In the genomic region with DNA sequence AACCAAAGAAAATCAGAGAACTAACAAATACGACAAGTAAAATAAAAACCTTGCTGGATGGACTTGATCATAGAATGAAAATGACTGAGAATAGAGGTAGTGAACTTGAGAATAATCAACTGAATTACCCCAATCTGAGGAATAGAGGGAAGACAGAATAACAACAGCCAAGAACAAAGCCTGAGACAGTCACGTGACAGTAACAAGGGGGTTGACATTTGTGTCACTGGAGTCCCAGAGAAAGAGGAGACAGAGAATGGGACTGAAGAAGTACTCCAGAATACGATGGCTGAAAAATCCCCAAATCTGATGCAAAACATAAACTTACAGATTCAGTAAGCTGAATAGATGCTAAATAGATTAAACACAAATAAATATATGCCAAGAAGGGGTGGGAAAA, we compare ENCODE assay signal across 2 cellular contexts.
TF ChIP-seq lines count a peak whose summit lies in the region.

No MANE protein-coding gene starts in this region.

TF ChIP-seq in HepG2, 621 proteins besides CTCF, POLR2A, EP300 and RAD21:
- TF ChIP-seq, protein P1, sequence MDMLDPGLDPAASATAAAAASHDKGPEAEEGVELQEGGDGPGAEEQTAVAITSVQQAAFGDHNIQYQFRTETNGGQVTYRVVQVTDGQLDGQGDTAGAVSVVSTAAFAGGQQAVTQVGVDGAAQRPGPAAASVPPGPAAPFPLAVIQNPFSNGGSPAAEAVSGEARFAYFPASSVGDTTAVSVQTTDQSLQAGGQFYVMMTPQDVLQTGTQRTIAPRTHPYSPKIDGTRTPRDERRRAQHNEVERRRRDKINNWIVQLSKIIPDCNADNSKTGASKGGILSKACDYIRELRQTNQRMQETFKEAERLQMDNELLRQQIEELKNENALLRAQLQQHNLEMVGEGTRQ (IDR thresholded peaks at IDR 0.05; ENCODE audit: low read depth, low read length) = peak; percentile 51; the same call in 1 of the 2 replicates
- TF ChIP-seq, protein P1 (CRISPR knock-in tag; IDR thresholded peaks at IDR 0.05; ENCODE audit: borderline replicate concordance) = no peak
- TF ChIP-seq RAD51 (IDR thresholded peaks at IDR 0.05; ENCODE audit: borderline replicate concordance) (peak; percentile 88), ZC3H4 (CRISPR knock-in tag; IDR thresholded peaks at IDR 0.05; ENCODE audit: borderline replicate concordance) (no peak)
TF ChIP-seq in HepG2: peak in this region for 2.

TF ChIP-seq in IMR-90, 13 proteins besides CTCF, POLR2A, EP300 and RAD21:
- TF ChIP-seq, protein P1 (IDR thresholded peaks at IDR 0.05; ENCODE audit: low read depth, low read length) = peak; percentile 11; the same call in 1 of the 2 replicates
- TF ChIP-seq MAZ (IDR thresholded peaks at IDR 0.05; ENCODE audit: borderline replicate concordance, low read depth, low read length) (no peak), RCOR1 (IDR thresholded peaks at IDR 0.05; ENCODE audit: insufficient replicate concordance, low read length) (no peak)
